In the genomic region with DNA sequence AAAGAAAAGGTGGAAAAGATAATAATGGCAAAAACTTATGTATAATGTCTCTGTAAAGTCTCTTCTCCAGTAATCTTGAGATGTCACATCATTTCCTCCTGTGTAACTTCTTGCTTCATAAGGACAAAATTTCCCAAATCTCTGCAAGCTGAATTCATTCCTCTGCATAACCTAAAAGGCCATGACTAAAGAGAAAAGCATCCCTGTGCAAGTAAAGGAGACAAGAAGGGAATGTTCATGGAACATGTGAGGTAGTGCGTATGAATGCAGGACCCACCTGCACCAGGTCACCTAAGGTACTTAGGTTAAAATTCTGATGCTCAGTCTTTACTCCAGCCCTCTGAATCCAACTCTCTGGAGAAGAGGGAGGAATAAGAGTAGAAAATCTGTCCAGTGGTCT, we compare ENCODE assay signal across 22 cellular contexts. TPM values are rescaled to one million over a fixed set of nuclear protein-coding genes. Genes with fewer than 3 reads are reported as not detected.
DNase-seq lines count a peak whose midpoint lies in the region; TF ChIP-seq lines count a peak whose summit lies in the region.
"Had no signal": no experiment of that assay in that cellular context is flagged by ENCODE, and none has a peak within 500 bp of the region (broad histone marks: within the 10 kb centered on the region; RNA-seq: fewer than 3 reads in every experiment).

No MANE protein-coding gene starts in this region.

- no peak for TF ChIP-seq CTCF in WERI-Rb-1 (IDR thresholded peaks at IDR 0.05; ENCODE audit: low read depth, low read length)

- H3K27me3 ChIP-seq in WERI-Rb-1 (ENCODE audit: insufficient read depth, low read depth, severe bottlenecking) = no peaks in the 10 kb centered on the region
- H3K27me3 ChIP-seq: MG63 had no signal

- no peaks in the 10 kb centered on the region for H3K36me3 ChIP-seq in WERI-Rb-1
- H3K36me3 ChIP-seq: MG63 had no signal

- H3K4me3 ChIP-seq in WERI-Rb-1 (ENCODE audit: low read depth, low read length) = no peak overlapping the region
- H3K4me3 ChIP-seq: A549, MG63, PC-9 had no signal

- H3K27ac ChIP-seq in WERI-Rb-1 = peak overlapping the region; percentile 90
- H3K27ac ChIP-seq in temporal lobe (ENCODE audit: low read depth, low read length) = peak overlapping the region; percentile 0
- H3K27ac ChIP-seq: A549, C4-2B, PC-9 had no signal

- no peaks in the 10 kb centered on the region for H3K9me3 ChIP-seq in WERI-Rb-1 (ENCODE audit: severe bottlenecking)
- H3K9me3 ChIP-seq: A549 had no signal

- peak; percentile 11 for DNase-seq in SKM-1 treated with dmso at 0.1 percent for 144 hours (lab: John Stamatoyannopoulos, UW; ENCODE audit: unreplicated experiment)
- no peak for DNase-seq in SKM-1 (lab: John Stamatoyannopoulos, UW; ENCODE audit: unreplicated experiment)
- DNase-seq in WERI-Rb-1 = no peak
- DNase-seq in iris pigment epithelial cell (ENCODE audit: low read depth) = peak; percentile 5
- no peak for DNase-seq in NCI-H1092 (lab: John Stamatoyannopoulos, UW)
- DNase-seq in inferior parietal cortex (ENCODE audit: extremely low spot score) = no peak
- no peak for DNase-seq in HCEC 1CT
- DNase-seq: CD8-positive, alpha-beta T cell; DMS79; GF-D8; IMR-90; KG1; MG63; NCI-H1092 treated with DMSO at 0.1 percent for 48 hours; NCI-H2029; NCI-H226; NCI-H774; PC-9; SHP77 had no signal

RNA-seq across cellular contexts. Expression of a gene that starts 46.9 kb away (rescaled TPM):
- total RNA-seq in temporal lobe = 33.9 TPM

Comparison
In these comparisons a context has a peak if more than half of its experiments do, and no peak if none do; other contexts are left out.
1. DNase-seq: peak in SKM-1 treated with dmso at 0.1 percent for 144 hours (single experiment) and iris pigment epithelial cell (single experiment); none in SKM-1 (single experiment), WERI-Rb-1 (single experiment), NCI-H1092 (single experiment), inferior parietal cortex (single experiment) and HCEC 1CT (single experiment).